Comparison of ENCODE assay signal across 2 cellular contexts in the genomic region with DNA sequence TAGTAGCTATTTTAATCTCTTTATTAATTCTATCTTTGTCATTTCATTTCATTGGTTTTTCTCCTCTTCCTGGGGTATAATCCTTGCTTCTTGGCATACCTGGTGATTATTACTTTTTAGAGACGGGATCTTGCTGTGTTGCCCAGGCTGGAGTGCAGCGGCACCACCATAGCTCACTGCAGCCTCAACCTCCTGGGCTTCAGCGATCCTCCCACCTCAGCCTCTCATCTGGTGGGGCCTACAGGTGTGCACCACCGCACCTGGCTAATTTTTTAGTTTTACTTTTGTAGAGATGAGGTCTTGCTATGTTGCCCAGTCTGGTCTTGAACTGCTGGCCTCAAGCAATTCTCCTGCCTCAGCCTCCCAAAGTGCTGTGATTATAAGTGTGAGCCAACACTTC.
TF ChIP-seq lines count a peak whose summit lies in the region.

No MANE protein-coding gene starts in this region.

TF ChIP-seq in HepG2, 621 proteins besides CTCF, POLR2A, EP300 and RAD21:
- TF ChIP-seq HOXA3 (CRISPR knock-in tag; IDR thresholded peaks at IDR 0.05) (no peak), ZNF121 (CRISPR knock-in tag; IDR thresholded peaks at IDR 0.05) (peak; percentile 62; the same call in 1 of the 2 replicates), ZNF563 (CRISPR knock-in tag; IDR thresholded peaks at IDR 0.05) (no peak), SYNCRIP (IDR thresholded peaks at IDR 0.05; ENCODE audit: insufficient read depth, low read depth, low read length) (no peak), ONECUT2 (CRISPR knock-in tag; IDR thresholded peaks at IDR 0.05) (no peak)

TF ChIP-seq in K562, 482 proteins besides CTCF, POLR2A, EP300 and RAD21:
- TF ChIP-seq ZNF121 (CRISPR knock-in tag; conservative IDR thresholded peaks at IDR 0.05) (peak; percentile 48; the same call in 1 of the 2 replicates), PHF21A (IDR thresholded peaks at IDR 0.05; ENCODE audit: borderline replicate concordance, low read depth) (no peak), CEBPB (tag; IDR thresholded peaks at IDR 0.05) (no peak), NCOA2 (IDR thresholded peaks at IDR 0.05; ENCODE audit: partially characterized antibody in 2 of 2) (no peak)
- TF ChIP-seq, protein P1, sequence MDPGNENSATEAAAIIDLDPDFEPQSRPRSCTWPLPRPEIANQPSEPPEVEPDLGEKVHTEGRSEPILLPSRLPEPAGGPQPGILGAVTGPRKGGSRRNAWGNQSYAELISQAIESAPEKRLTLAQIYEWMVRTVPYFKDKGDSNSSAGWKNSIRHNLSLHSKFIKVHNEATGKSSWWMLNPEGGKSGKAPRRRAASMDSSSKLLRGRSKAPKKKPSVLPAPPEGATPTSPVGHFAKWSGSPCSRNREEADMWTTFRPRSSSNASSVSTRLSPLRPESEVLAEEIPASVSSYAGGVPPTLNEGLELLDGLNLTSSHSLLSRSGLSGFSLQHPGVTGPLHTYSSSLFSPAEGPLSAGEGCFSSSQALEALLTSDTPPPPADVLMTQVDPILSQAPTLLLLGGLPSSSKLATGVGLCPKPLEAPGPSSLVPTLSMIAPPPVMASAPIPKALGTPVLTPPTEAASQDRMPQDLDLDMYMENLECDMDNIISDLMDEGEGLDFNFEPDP (CRISPR knock-in tag; IDR thresholded peaks at IDR 0.05): no peak
